In the genomic region with DNA sequence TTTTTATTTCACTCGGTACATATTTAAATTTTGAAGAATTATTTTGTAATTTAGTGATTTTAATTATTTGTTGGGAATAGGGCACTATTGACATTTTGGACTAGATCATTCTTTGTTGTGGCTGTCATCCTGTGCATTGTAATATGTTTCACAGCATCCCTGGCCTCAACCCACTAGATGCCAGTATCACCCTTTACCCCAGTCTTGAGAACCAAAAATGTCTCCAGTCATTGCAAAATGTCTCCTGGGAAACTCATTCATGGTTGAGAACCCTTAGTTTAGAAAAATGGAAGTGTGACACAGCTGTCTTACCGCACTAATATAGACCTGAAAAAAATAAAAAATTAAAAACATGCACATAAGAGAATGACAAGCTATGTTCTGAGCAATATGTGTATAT, we compare ENCODE assay signal across 28 cellular contexts.
"Had no signal": no experiment of that assay in that cellular context is flagged by ENCODE, and none has a peak within 500 bp of the region (broad histone marks: within the 10 kb centered on the region; RNA-seq: fewer than 3 reads in every experiment).

No MANE protein-coding gene starts in this region.

- H3K9me3 ChIP-seq: colonic mucosa had no signal

- H3K4me3 ChIP-seq: ascending aorta, breast epithelium, cardiac muscle cell, colonic mucosa had no signal

- H3K36me3 ChIP-seq: ascending aorta, breast epithelium, cardiac muscle cell, colonic mucosa had no signal

- H3K27me3 ChIP-seq: ascending aorta, breast epithelium, cardiac muscle cell, colonic mucosa had no signal

- ATAC-seq: activated naive CD4-positive, alpha-beta T cell treated with anti-CD3 and anti-CD28 coated beads, Interleukin-2, amount 50 U/mL, for 72 hours; activated T-cell treated with anti-CD3 and anti-CD28 coated beads, Interleukin-2, amount 50 U/mL, for 72 hours; esophagus mucosa; WTC11 had no signal

- DNase-seq: activated CD4-positive, alpha-beta memory T cell treated with anti-CD3 and anti-CD28 coated beads, Interleukin-2, amount 10 ng/mL, durations not matched to agents 7 days and 5 days; activated CD4-positive, alpha-beta T cell treated with anti-CD3 and anti-CD28 coated beads for 1 hour; activated CD4-positive, alpha-beta T cell treated with anti-CD3 and anti-CD28 coated beads for 4 hours; activated CD4-positive, alpha-beta T cell treated with anti-CD3 and anti-CD28 coated beads, Interleukin-2, amount 10 ng/mL, durations not matched to agents 7 days and 5 days; activated CD4-positive, alpha-beta T cell treated with anti-CD3 and anti-CD28 coated beads, Interleukin-2, amount 50 U/mL, for 4 hours; activated CD8-positive, alpha-beta memory T cell treated with anti-CD3 and anti-CD28 coated beads, Interleukin-2, amount 50 U/mL, for 48 hours; activated gamma-delta T cell; activated naive CD4-positive, alpha-beta T cell; activated naive CD4-positive, alpha-beta T cell treated with anti-CD3 and anti-CD28 coated beads, Interleukin-2, amount 10 ng/mL, durations not matched to agents 7 days and 5 days; activated naive CD8-positive, alpha-beta T cell treated with anti-CD3 and anti-CD28 coated beads, Interleukin-2, amount 10 ng/mL, durations not matched to agents 7 days and 5 days; activated T-cell treated with anti-CD3 and anti-CD28 coated beads for 4 hours; activated T-cell treated with anti-CD3 and anti-CD28 coated beads, Interleukin-2, amount 50 U/mL, for 24 hours; activated T-cell treated with anti-CD3 and anti-CD28 coated beads, Interleukin-2, amount 50 U/mL, for 72 hours; central memory CD4-positive, alpha-beta T cell; cerebellar nuclear complex; colonic mucosa; effector CD8-positive, alpha-beta T cell; endodermal cell; foreskin fibroblast; head of caudate nucleus; T-helper 2 cell had no signal

- H3K4me1 ChIP-seq: ascending aorta, colonic mucosa had no signal

- H3K27ac ChIP-seq: ascending aorta, cardiac muscle cell, colonic mucosa, VCaP had no signal
